ENCODE assay signal across 1 cellular context in genomic region chr9:126563556-126563955, GRCh38.
TF ChIP-seq lines count a peak whose summit lies in the region.

No MANE protein-coding gene starts in this region.

TF ChIP-seq in H1, 55 proteins besides CTCF, POLR2A, EP300 and RAD21 (continued from another document):
- TF ChIP-seq, protein P1, sequence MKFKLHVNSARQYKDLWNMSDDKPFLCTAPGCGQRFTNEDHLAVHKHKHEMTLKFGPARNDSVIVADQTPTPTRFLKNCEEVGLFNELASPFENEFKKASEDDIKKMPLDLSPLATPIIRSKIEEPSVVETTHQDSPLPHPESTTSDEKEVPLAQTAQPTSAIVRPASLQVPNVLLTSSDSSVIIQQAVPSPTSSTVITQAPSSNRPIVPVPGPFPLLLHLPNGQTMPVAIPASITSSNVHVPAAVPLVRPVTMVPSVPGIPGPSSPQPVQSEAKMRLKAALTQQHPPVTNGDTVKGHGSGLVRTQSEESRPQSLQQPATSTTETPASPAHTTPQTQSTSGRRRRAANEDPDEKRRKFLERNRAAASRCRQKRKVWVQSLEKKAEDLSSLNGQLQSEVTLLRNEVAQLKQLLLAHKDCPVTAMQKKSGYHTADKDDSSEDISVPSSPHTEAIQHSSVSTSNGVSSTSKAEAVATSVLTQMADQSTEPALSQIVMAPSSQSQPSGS (IDR thresholded peaks at IDR 0.05; ENCODE audit: low read length): no peak
- TF ChIP-seq JUN (IDR thresholded peaks at IDR 0.05; ENCODE audit: low read depth, low read length): no peak
